ENCODE assay signal across 13 cellular contexts in genomic region chr2:236938126-236938525, GRCh38.
"Had no signal": no experiment of that assay in that cellular context is flagged by ENCODE, and none has a peak within 500 bp of the region (broad histone marks: within the 10 kb centered on the region; RNA-seq: fewer than 3 reads in every experiment).

No MANE protein-coding gene starts in this region.

- H3K27ac Mint-ChIP-seq: activated CD8-positive, alpha-beta T cell treated with anti-CD3 and anti-CD28 coated beads for 36 hours; activated naive CD8-positive, alpha-beta T cell treated with anti-CD3 and anti-CD28 coated beads, Interleukin-2, amount 10 ng/mL, durations not matched to agents 7 days and 5 days; naive B cell; stimulated activated effector memory CD8-positive, alpha-beta T cell treated with anti-CD3 and anti-CD28 coated beads, Interleukin-12 subunit alpha, Interleukin-12 subunit beta, amount 100 ng/mL, for 72 hours had no signal

- H3K9me3 ChIP-seq: esophagus squamous epithelium, tibial nerve had no signal

- H3K27me3 ChIP-seq: tibial nerve had no signal

- H3K27me3 Mint-ChIP-seq: activated CD8-positive, alpha-beta T cell treated with anti-CD3 and anti-CD28 coated beads for 36 hours had no signal

- H3K27ac ChIP-seq: dorsolateral prefrontal cortex, esophagus squamous epithelium, tibial nerve, VCaP had no signal

- H3K4me1 ChIP-seq: tibial nerve had no signal

- ATAC-seq: activated CD8-positive, alpha-beta T cell treated with anti-CD3 and anti-CD28 coated beads for 36 hours; stimulated activated effector memory CD8-positive, alpha-beta T cell treated with anti-CD3 and anti-CD28 coated beads, Interleukin-12 subunit alpha, Interleukin-12 subunit beta, amount 100 ng/mL, for 72 hours had no signal

- H3K9me3 Mint-ChIP-seq: activated CD8-positive, alpha-beta T cell treated with anti-CD3 and anti-CD28 coated beads for 36 hours; activated naive CD8-positive, alpha-beta T cell treated with anti-CD3 and anti-CD28 coated beads, Interleukin-2, amount 10 ng/mL, durations not matched to agents 7 days and 5 days; naive B cell; stimulated activated effector memory CD8-positive, alpha-beta T cell treated with anti-CD3 and anti-CD28 coated beads, Interleukin-12 subunit alpha, Interleukin-12 subunit beta, amount 100 ng/mL, for 72 hours had no signal

- H3K36me3 ChIP-seq: esophagus squamous epithelium, tibial nerve had no signal

- H3K4me3 Mint-ChIP-seq: activated CD8-positive, alpha-beta T cell treated with anti-CD3 and anti-CD28 coated beads for 36 hours; activated naive CD8-positive, alpha-beta T cell treated with anti-CD3 and anti-CD28 coated beads, Interleukin-2, amount 10 ng/mL, durations not matched to agents 7 days and 5 days; naive B cell; stimulated activated effector memory CD8-positive, alpha-beta T cell treated with anti-CD3 and anti-CD28 coated beads, Interleukin-12 subunit alpha, Interleukin-12 subunit beta, amount 100 ng/mL, for 72 hours had no signal

- FAIRE-seq: endometrium had no signal

- H3K4me3 ChIP-seq: dorsolateral prefrontal cortex, esophagus squamous epithelium, smooth muscle cell, tibial nerve had no signal

- H3K36me3 Mint-ChIP-seq: activated naive CD8-positive, alpha-beta T cell treated with anti-CD3 and anti-CD28 coated beads, Interleukin-2, amount 10 ng/mL, durations not matched to agents 7 days and 5 days; naive B cell; stimulated activated effector memory CD8-positive, alpha-beta T cell treated with anti-CD3 and anti-CD28 coated beads, Interleukin-12 subunit alpha, Interleukin-12 subunit beta, amount 100 ng/mL, for 72 hours had no signal

- H3K4me1 Mint-ChIP-seq: activated naive CD8-positive, alpha-beta T cell treated with anti-CD3 and anti-CD28 coated beads, Interleukin-2, amount 10 ng/mL, durations not matched to agents 7 days and 5 days; naive B cell; stimulated activated effector memory CD8-positive, alpha-beta T cell treated with anti-CD3 and anti-CD28 coated beads, Interleukin-12 subunit alpha, Interleukin-12 subunit beta, amount 100 ng/mL, for 72 hours had no signal

- DNase-seq: activated CD8-positive, alpha-beta memory T cell treated with anti-CD3 and anti-CD28 coated beads, Interleukin-2, amount 50 U/mL, for 4 hours; activated CD8-positive, alpha-beta T cell treated with anti-CD3 and anti-CD28 coated beads for 36 hours; activated naive CD8-positive, alpha-beta T cell treated with anti-CD3 and anti-CD28 coated beads, Interleukin-2, amount 10 ng/mL, durations not matched to agents 7 days and 5 days; anterior cingulate cortex; dorsolateral prefrontal cortex; esophagus squamous epithelium; foreskin melanocyte; naive B cell had no signal
